In the genomic region with DNA sequence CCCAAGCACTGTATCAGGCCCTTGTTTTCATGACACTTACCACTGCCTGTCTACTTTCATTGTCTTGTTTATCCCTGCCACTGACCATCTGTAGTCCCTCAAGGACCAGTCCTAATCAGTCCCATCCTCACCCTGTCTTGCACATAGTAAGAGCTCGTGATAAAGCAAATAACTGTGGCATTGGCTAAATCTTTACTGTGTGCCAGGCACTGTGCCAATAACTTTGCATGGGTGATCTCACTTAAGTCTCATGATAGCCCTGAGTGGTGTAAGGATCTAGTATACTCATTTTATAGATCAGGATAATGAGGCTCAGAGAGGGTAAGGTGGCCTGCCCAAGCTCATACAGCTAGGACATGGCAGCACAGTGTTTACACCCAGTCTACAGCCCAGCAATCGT, we compare ENCODE assay signal across 2 cellular contexts.
TF ChIP-seq lines count a peak whose summit lies in the region.

No MANE protein-coding gene starts in this region.

TF ChIP-seq in IMR-90, 13 proteins besides CTCF, POLR2A, EP300 and RAD21:
- TF ChIP-seq FOS (IDR thresholded peaks at IDR 0.05; ENCODE audit: low read depth, low read length) (no peak), NFE2L2 (IDR thresholded peaks at IDR 0.05; ENCODE audit: low read depth, low read length) (no peak)

TF ChIP-seq in GM23338, 12 proteins besides CTCF, POLR2A, EP300 and RAD21:
- TF ChIP-seq ZNF114 (CRISPR knock-in tag; IDR thresholded peaks at IDR 0.05) (no peak), JUNB (IDR thresholded peaks at IDR 0.05; ENCODE audit: unreplicated experiment) (no peak), POLR2AphosphoS5 (IDR thresholded peaks at IDR 0.05; ENCODE audit: low read depth) (no peak), EZH2 (IDR thresholded peaks at IDR 0.05; ENCODE audit: low read depth, unreplicated experiment) (no peak), ZNF331 (CRISPR knock-in tag; IDR thresholded peaks at IDR 0.05; ENCODE audit: low read depth) (no peak)
- TF ChIP-seq, protein P1, sequence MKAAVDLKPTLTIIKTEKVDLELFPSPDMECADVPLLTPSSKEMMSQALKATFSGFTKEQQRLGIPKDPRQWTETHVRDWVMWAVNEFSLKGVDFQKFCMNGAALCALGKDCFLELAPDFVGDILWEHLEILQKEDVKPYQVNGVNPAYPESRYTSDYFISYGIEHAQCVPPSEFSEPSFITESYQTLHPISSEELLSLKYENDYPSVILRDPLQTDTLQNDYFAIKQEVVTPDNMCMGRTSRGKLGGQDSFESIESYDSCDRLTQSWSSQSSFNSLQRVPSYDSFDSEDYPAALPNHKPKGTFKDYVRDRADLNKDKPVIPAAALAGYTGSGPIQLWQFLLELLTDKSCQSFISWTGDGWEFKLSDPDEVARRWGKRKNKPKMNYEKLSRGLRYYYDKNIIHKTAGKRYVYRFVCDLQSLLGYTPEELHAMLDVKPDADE (IDR thresholded peaks at IDR 0.05): no peak
- TF ChIP-seq, protein P2, sequence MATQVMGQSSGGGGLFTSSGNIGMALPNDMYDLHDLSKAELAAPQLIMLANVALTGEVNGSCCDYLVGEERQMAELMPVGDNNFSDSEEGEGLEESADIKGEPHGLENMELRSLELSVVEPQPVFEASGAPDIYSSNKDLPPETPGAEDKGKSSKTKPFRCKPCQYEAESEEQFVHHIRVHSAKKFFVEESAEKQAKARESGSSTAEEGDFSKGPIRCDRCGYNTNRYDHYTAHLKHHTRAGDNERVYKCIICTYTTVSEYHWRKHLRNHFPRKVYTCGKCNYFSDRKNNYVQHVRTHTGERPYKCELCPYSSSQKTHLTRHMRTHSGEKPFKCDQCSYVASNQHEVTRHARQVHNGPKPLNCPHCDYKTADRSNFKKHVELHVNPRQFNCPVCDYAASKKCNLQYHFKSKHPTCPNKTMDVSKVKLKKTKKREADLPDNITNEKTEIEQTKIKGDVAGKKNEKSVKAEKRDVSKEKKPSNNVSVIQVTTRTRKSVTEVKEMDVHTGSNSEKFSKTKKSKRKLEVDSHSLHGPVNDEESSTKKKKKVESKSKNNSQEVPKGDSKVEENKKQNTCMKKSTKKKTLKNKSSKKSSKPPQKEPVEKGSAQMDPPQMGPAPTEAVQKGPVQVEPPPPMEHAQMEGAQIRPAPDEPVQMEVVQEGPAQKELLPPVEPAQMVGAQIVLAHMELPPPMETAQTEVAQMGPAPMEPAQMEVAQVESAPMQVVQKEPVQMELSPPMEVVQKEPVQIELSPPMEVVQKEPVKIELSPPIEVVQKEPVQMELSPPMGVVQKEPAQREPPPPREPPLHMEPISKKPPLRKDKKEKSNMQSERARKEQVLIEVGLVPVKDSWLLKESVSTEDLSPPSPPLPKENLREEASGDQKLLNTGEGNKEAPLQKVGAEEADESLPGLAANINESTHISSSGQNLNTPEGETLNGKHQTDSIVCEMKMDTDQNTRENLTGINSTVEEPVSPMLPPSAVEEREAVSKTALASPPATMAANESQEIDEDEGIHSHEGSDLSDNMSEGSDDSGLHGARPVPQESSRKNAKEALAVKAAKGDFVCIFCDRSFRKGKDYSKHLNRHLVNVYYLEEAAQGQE (IDR thresholded peaks at IDR 0.05; ENCODE audit: unreplicated experiment): no peak
